Comparison of ENCODE assay signal across 8 cellular contexts in genomic region chr4:140149851-140150635, GRCh38. TPM values are rescaled to one million over a fixed set of nuclear protein-coding genes. Genes with fewer than 3 reads are reported as not detected.
DNase-seq lines count a peak whose midpoint lies in the region; ATAC-seq and TF ChIP-seq lines count a peak whose summit lies in the region.

No MANE protein-coding gene starts in this region.

- H3K4me3 Mint-ChIP-seq in activated T-cell treated with anti-CD3 and anti-CD28 coated beads, Interleukin-2, amount 50 U/mL, for 4 hours: peak overlapping the region; percentile 84
- H3K4me3 Mint-ChIP-seq in stimulated activated effector memory CD8-positive, alpha-beta T cell treated with anti-CD3 and anti-CD28 coated beads, Interleukin-12 subunit alpha, Interleukin-12 subunit beta, amount 100 ng/mL, for 72 hours: peak overlapping the region; percentile 84

- peak overlapping the region; percentile 81 for H3K27ac Mint-ChIP-seq in stimulated activated effector memory CD8-positive, alpha-beta T cell treated with anti-CD3 and anti-CD28 coated beads, Interleukin-12 subunit alpha, Interleukin-12 subunit beta, amount 100 ng/mL, for 72 hours

- CTCF ChIA-PET in HEK293T (lab: Yijun Ruan, JAX): interaction anchor here (0.7 to 0.8 kb wide), 3 partner anchors 100 to 493 kb away, joined by 3 to 5 read pairs (median 4); no protein-coding TSS in a partner anchor

- peak overlapping the region; percentile 99 for H3K27ac ChIP-seq in esophagus (ENCODE audit: low read depth in 2 of 2, low read length in 1 of 2)
- peak overlapping the region; percentile 91 to 97 for H3K27ac ChIP-seq in mucosa of rectum (ENCODE audit: low read depth in 2 of 2, low read length in 2 of 2)

- DNase-seq in C1 segment of cervical spinal cord (lab: John Stamatoyannopoulos, UW) (peak in 11 of 14 donors; percentile 38 to 82 (median 63)), HEK293T (ENCODE audit: extremely low spot score) (peak; percentile 62), NOMO-1 (lab: John Stamatoyannopoulos, UW; ENCODE audit: unreplicated experiment in 2 of 2) (peak; percentile 38 to 52), GOT3 (lab: John Stamatoyannopoulos, UW) (no peak)
- DNase-seq in activated T-cell treated with anti-CD3 and anti-CD28 coated beads, Interleukin-2, amount 50 U/mL, for 4 hours: peak; percentile 69
- peak; percentile 20 to 59 for DNase-seq in stimulated activated effector memory CD8-positive, alpha-beta T cell treated with anti-CD3 and anti-CD28 coated beads, Interleukin-12 subunit alpha, Interleukin-12 subunit beta, amount 100 ng/mL, for 72 hours (ENCODE audit: low spot score in 2 of 2)

- H3K4me1 ChIP-seq in esophagus (ENCODE audit: control insufficient read depth in 2 of 2, insufficient read depth in 2 of 2, low read length in 1 of 2): no peaks in the 10 kb centered on the region
- H3K4me1 ChIP-seq in mucosa of rectum (ENCODE audit: control insufficient read depth in 2 of 2, insufficient read depth in 2 of 2, low read length in 2 of 2): peaks cover 3 to 16% of the 10 kb centered on the region in 2 donors

- H3K36me3 ChIP-seq in esophagus (ENCODE audit: control insufficient read depth in 2 of 2, insufficient read depth in 2 of 2, low read length in 1 of 2) (no peaks in the 10 kb centered on the region), mucosa of rectum (ENCODE audit: control insufficient read depth in 2 of 2, insufficient read depth in 2 of 2, low read length in 2 of 2) (no peaks in the 10 kb centered on the region)

- H3K4me1 Mint-ChIP-seq in activated T-cell treated with anti-CD3 and anti-CD28 coated beads, Interleukin-2, amount 50 U/mL, for 4 hours (ENCODE audit: low read depth): peaks cover 25% of the 10 kb centered on the region
- H3K4me1 Mint-ChIP-seq in stimulated activated effector memory CD8-positive, alpha-beta T cell treated with anti-CD3 and anti-CD28 coated beads, Interleukin-12 subunit alpha, Interleukin-12 subunit beta, amount 100 ng/mL, for 72 hours: peaks cover 31% of the 10 kb centered on the region

- H3K9me3 Mint-ChIP-seq in activated T-cell treated with anti-CD3 and anti-CD28 coated beads, Interleukin-2, amount 50 U/mL, for 4 hours: no peaks in the 10 kb centered on the region
- H3K9me3 Mint-ChIP-seq in stimulated activated effector memory CD8-positive, alpha-beta T cell treated with anti-CD3 and anti-CD28 coated beads, Interleukin-12 subunit alpha, Interleukin-12 subunit beta, amount 100 ng/mL, for 72 hours: no peaks in the 10 kb centered on the region

- 2% methylated on average over 20 of the region's 20 CpGs for WGBS in esophagus, 2 donors

- H3K27me3 ChIP-seq in esophagus (ENCODE audit: control insufficient read depth in 1 of 2, insufficient read depth in 2 of 2, low read length in 2 of 2) (no peaks in the 10 kb centered on the region), mucosa of rectum (ENCODE audit: control insufficient read depth in 2 of 2, insufficient read depth in 2 of 2, low read length in 2 of 2) (no peaks in the 10 kb centered on the region)

- H3K9me3 ChIP-seq in esophagus (ENCODE audit: control insufficient read depth in 2 of 2, insufficient read depth in 1 of 2, low read depth in 1 of 2, low read length in 1 of 2) (no peaks in the 10 kb centered on the region), mucosa of rectum (ENCODE audit: control insufficient read depth in 2 of 2, low read length in 2 of 2) (no peaks in the 10 kb centered on the region)

- H3K27me3 Mint-ChIP-seq in activated T-cell treated with anti-CD3 and anti-CD28 coated beads, Interleukin-2, amount 50 U/mL, for 4 hours (ENCODE audit: low read depth): peaks cover 6% of the 10 kb centered on the region

- H3K36me3 Mint-ChIP-seq in activated T-cell treated with anti-CD3 and anti-CD28 coated beads, Interleukin-2, amount 50 U/mL, for 4 hours (ENCODE audit: insufficient read depth): no peaks in the 10 kb centered on the region
- H3K36me3 Mint-ChIP-seq in stimulated activated effector memory CD8-positive, alpha-beta T cell treated with anti-CD3 and anti-CD28 coated beads, Interleukin-12 subunit alpha, Interleukin-12 subunit beta, amount 100 ng/mL, for 72 hours: peaks cover 7% of the 10 kb centered on the region

- peak; percentile 10 to 20 for ATAC-seq in activated T-cell treated with anti-CD3 and anti-CD28 coated beads, Interleukin-2, amount 50 U/mL, for 4 hours
- ATAC-seq in stimulated activated effector memory CD8-positive, alpha-beta T cell treated with anti-CD3 and anti-CD28 coated beads, Interleukin-12 subunit alpha, Interleukin-12 subunit beta, amount 100 ng/mL, for 72 hours: peak; percentile 9

- peak overlapping the region; percentile 78 to 85 for H3K4me3 ChIP-seq in esophagus (ENCODE audit: low read depth in 1 of 2, low read length in 2 of 2)
- H3K4me3 ChIP-seq in mucosa of rectum (ENCODE audit: low read length in 2 of 2): peak overlapping the region; percentile 89 to 90

- peak overlapping the region; percentile 74 to 96 for H3K9ac ChIP-seq in mucosa of rectum (ENCODE audit: low read depth in 1 of 2, low read length in 2 of 2)

- POLR2A ChIA-PET in HEK293T (lab: Yijun Ruan, JAX): interaction anchor here (0.6 to 3.0 kb wide), 23 partner anchors 10 to 137 kb away, joined by 3 to 14 read pairs (median 4); no protein-coding TSS in a partner anchor

TF ChIP-seq in HEK293T, 16 proteins besides CTCF, POLR2A, EP300 and RAD21:
- TF ChIP-seq L3MBTL2 (conservative IDR thresholded peaks at IDR 0.05): no peak
- no peak for TF ChIP-seq PKNOX1 (IDR thresholded peaks at IDR 0.05)
- no peak for TF ChIP-seq ARNT (IDR thresholded peaks at IDR 0.05)
- no peak for TF ChIP-seq SP1 (IDR thresholded peaks at IDR 0.05)
- no peak for TF ChIP-seq CTBP1 (IDR thresholded peaks at IDR 0.05; ENCODE audit: borderline replicate concordance)
- no peak for TF ChIP-seq LEF1 (IDR thresholded peaks at IDR 0.05; ENCODE audit: borderline replicate concordance)
- no peak for TF ChIP-seq TARDBP (IDR thresholded peaks at IDR 0.05)
- TF ChIP-seq FOXA1 (IDR thresholded peaks at IDR 0.05): no peak
- TF ChIP-seq ELF4 (IDR thresholded peaks at IDR 0.05): no peak
- no peak for TF ChIP-seq BHLHE40 (IDR thresholded peaks at IDR 0.05; ENCODE audit: borderline replicate concordance)
- TF ChIP-seq FOXK2 (IDR thresholded peaks at IDR 0.05): no peak
- no peak for TF ChIP-seq SUZ12 (IDR thresholded peaks at IDR 0.05)
- no peak for TF ChIP-seq NFRKB (IDR thresholded peaks at IDR 0.05)
- TF ChIP-seq ZNF384 (IDR thresholded peaks at IDR 0.05): no peak
- no peak for TF ChIP-seq FOXM1 (IDR thresholded peaks at IDR 0.05; ENCODE audit: borderline replicate concordance)
- no peak for TF ChIP-seq HDGF (IDR thresholded peaks at IDR 0.05; ENCODE audit: borderline replicate concordance)

RNA-seq across cellular contexts. Expression of gene MAML3, which starts 3.9 kb away (rescaled TPM):
- total RNA-seq in activated T-cell treated with anti-CD3 and anti-CD28 coated beads, Interleukin-2, amount 50 U/mL, for 4 hours: 1 to 10 TPM in 1 of 3 donors, under 1 TPM in 2; 0.60 to 1.0 (median 0.73) TPM
- 1 to 10 TPM; 3.7 to 3.8 TPM for polyA plus RNA-seq in esophagus
